ENCODE assay signal across 1 cellular context in genomic region chr1:170225735-170226524, GRCh38.
TF ChIP-seq lines count a peak whose summit lies in the region.

No MANE protein-coding gene starts in this region.

TF ChIP-seq in WTC11, 78 proteins besides CTCF, POLR2A, EP300 and RAD21 (continued from another document):
- no peak for TF ChIP-seq AR (CRISPR knock-in tag; IDR thresholded peaks at IDR 0.05)
- no peak for TF ChIP-seq JAZF1 (CRISPR knock-in tag; IDR thresholded peaks at IDR 0.05)
- no peak for TF ChIP-seq ZNF232 (CRISPR knock-in tag; IDR thresholded peaks at IDR 0.05)
- no peak for TF ChIP-seq ZNF532 (CRISPR knock-in tag; IDR thresholded peaks at IDR 0.05; ENCODE audit: borderline replicate concordance)
- TF ChIP-seq ZBTB43 (CRISPR knock-in tag; IDR thresholded peaks at IDR 0.05), result no peak
